24 cellular contexts compared by ENCODE assay signal in the genomic region with DNA sequence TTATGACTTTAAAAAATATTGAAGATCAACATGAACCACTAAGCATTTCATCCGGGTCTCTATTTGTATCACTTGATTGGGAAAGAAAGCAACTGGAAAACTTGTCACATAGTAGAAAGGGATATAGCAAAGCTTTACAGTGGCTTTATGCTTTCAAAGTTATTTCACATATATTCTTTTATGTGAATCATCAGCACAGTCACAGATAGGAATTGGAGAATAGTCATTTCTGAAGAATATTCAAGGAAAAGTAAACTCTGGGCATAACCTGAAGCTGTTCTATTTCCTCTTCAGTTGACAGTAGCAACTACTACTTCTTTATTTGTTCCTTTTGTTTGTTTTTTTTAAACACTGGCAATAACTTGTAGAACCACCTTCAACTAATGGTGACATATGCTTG. TPM values are rescaled to one million over a fixed set of nuclear protein-coding genes. Genes with fewer than 3 reads are reported as not detected.
"Had no signal": no experiment of that assay in that cellular context is flagged by ENCODE, and none has a peak within 500 bp of the region (broad histone marks: within the 10 kb centered on the region; RNA-seq: fewer than 3 reads in every experiment).

No MANE protein-coding gene starts in this region.

- H3K4me2 ChIP-seq: KMS-11, PC-9 had no signal

- ATAC-seq: HepG2, K562, Right ventricle myocardium inferior, SK-N-SH treated with all-trans-retinoic acid at 6 μM for 48 hours had no signal

- H3K27ac ChIP-seq: KMS-11, PC-9, Peyer's patch, SJCRH30 had no signal

- H3K9me3 ChIP-seq: Peyer's patch, SJCRH30 had no signal

- H3K36me3 ChIP-seq: Peyer's patch, SJCRH30 had no signal

- H3K4me3 ChIP-seq: K562, PC-9, Peyer's patch, SJCRH30 had no signal

- H3K27me3 ChIP-seq: Peyer's patch, SJCRH30 had no signal

- H3K4me1 ChIP-seq: Peyer's patch, SJCRH30 had no signal

- H3K9ac ChIP-seq: KMS-11 had no signal

- H2AFZ ChIP-seq: PC-9 had no signal

- DNase-seq: Kasumi-1, MV-4-11, NCI-H1048, NCI-H1105, NCI-H1417, NCI-H1436 treated with DMSO at 0.1 percent for 48 hours, NCI-H1694, NCI-H187 treated with DMSO at 0.1 percent for 48 hours, NCI-H2029 treated with DMSO at 0.1 percent for 48 hours, NCI-H2171 treated with DMSO at 0.1 percent for 48 hours, NCI-H2227 treated with DMSO at 0.1 percent for 48 hours, NCI-H524, NCI-H69, NCI-H774, PC-9, Peyer's patch, SHP77 treated with DMSO at 0.1 percent for 48 hours, SJCRH30 had no signal

RNA-seq across cellular contexts. Expression of a gene that starts 50.5 kb away (rescaled TPM):
- polyA plus RNA-seq: IgD-negative memory B cell had no signal
